ENCODE assay signal across 7 cellular contexts in genomic region chr10:47552719-47553118, GRCh38. TPM values are rescaled to one million over a fixed set of nuclear protein-coding genes. Genes with fewer than 3 reads are reported as not detected.
DNase-seq lines count a peak whose midpoint lies in the region; ATAC-seq, FAIRE-seq and TF ChIP-seq lines count a peak whose summit lies in the region.
"Not testable (repeated sequence)": the region's sequence is repeated elsewhere in the genome, so short reads cannot be mapped to it uniquely, and the experiment has no call there.

No MANE protein-coding gene starts in this region.

- not testable (repeated sequence) for FAIRE-seq in keratinocyte (lab: Jason Lieb, UNC)

- H3K9me1 ChIP-seq in keratinocyte (ENCODE audit: control insufficient read depth, extremely low read depth, insufficient read depth, low read length) = not testable (repeated sequence)

- not testable (repeated sequence) for H3K36me3 ChIP-seq in keratinocyte (ENCODE audit: control insufficient read depth in 2 of 2, extremely low read depth in 1 of 2, insufficient read depth in 2 of 2, low read length in 2 of 2)

- DNase-seq in NCI-H2171 treated with DMSO at 0.1 percent for 48 hours (lab: John Stamatoyannopoulos, UW) (peak; percentile 4), retina (peak; percentile 29)
- peak; percentile 50 for DNase-seq in activated CD4-positive, alpha-beta T cell treated with anti-CD3 and anti-CD28 coated beads for 48 hours
- not testable (repeated sequence) for DNase-seq in coronary artery (ENCODE audit: low spot score); keratinocyte (ENCODE audit: low read depth, low spot score)

- H3K27me3 ChIP-seq in keratinocyte (ENCODE audit: control insufficient read depth, extremely low read depth, insufficient read depth, low read length) = not testable (repeated sequence)

- not testable (repeated sequence) for H3K4me1 ChIP-seq in keratinocyte (ENCODE audit: control insufficient read depth, extremely low read depth, insufficient read depth, low read length)

- dilution Hi-C loops in keratinocyte (cut with MboI; ENCODE audit: extremely low pct_ligation_motif_present, low sequenced_read_pairs) = not testable (repeated sequence)

- H3K27ac ChIP-seq in coronary artery = peak overlapping the region; percentile 57 to 85
- peak overlapping the region; percentile 71 for H3K27ac ChIP-seq in keratinocyte (ENCODE audit: control insufficient read depth, insufficient read depth, low read length)

- TF ChIP-seq CTCF in coronary artery (IDR thresholded peaks at IDR 0.05); keratinocyte (optimal IDR thresholded peaks at IDR 0.05 in 1 of 3, IDR thresholded peaks at IDR 0.05 in 1 of 3, conservative IDR thresholded peaks at IDR 0.05 in 1 of 3; ENCODE audit: extremely low read depth in 1 of 3, insufficient read depth in 2 of 3, low read length in 3 of 3): not testable (repeated sequence)

- ATAC-seq in GM18511 (IDR thresholded peaks at IDR 0.05; ENCODE audit: unreplicated experiment) = peak; percentile 64
- peak; percentile 24 for ATAC-seq in HG02970 (IDR thresholded peaks at IDR 0.05; ENCODE audit: low FRiP score, unreplicated experiment)

- H3K4me3 ChIP-seq in coronary artery (peak overlapping the region; percentile 75), keratinocyte (ENCODE audit: control insufficient read depth in 2 of 3, extremely low read depth in 1 of 3, insufficient read depth in 2 of 3, low read depth in 1 of 3, low read length in 3 of 3) (peak overlapping the region; percentile 59 to 76 (median 71))

- H3K9me3 ChIP-seq in keratinocyte (ENCODE audit: control insufficient read depth, low read depth, low read length) = not testable (repeated sequence)

- H2AFZ ChIP-seq in keratinocyte (ENCODE audit: control insufficient read depth, low read length) = not testable (repeated sequence)

- peak overlapping the region; percentile 89 for H3K9ac ChIP-seq in keratinocyte (ENCODE audit: control insufficient read depth, extremely low read depth, insufficient read depth, low read length)

- not testable (repeated sequence) for H4K20me1 ChIP-seq in keratinocyte (ENCODE audit: control insufficient read depth, extremely low read depth, insufficient read depth, low read length)

- H3K79me2 ChIP-seq in keratinocyte (ENCODE audit: control insufficient read depth, insufficient read depth, low read length) = not testable (repeated sequence)

- peak overlapping the region; percentile 60 for H3K4me2 ChIP-seq in keratinocyte (ENCODE audit: control insufficient read depth, extremely low read depth, insufficient read depth, low read depth, low read length)

RNA-seq across cellular contexts. Expression of gene AGAP9, which starts 29.3 kb away (rescaled TPM):
- polyA plus RNA-seq in keratinocyte = 3.5 to 7.3 TPM (median 6.5 TPM) in 3 replicates
- polyA plus RNA-seq in keratinocyte (2011; ENCODE audit: low read depth) = 3.1 TPM
- 0.87 and 0.89 TPM in 2 replicates for polyA plus RNA-seq in keratinocyte (2011; cell fraction: cytosol; rRNA removed)
- 27.5 and 35.5 TPM in 2 replicates for polyA plus RNA-seq in keratinocyte (2011; cell fraction: nucleus; rRNA removed)
- 2.2 and 5.8 TPM in 2 replicates for polyA plus RNA-seq in keratinocyte (2012; ENCODE audit: low replicate concordance)
- 1.5 to 8.7 TPM (median 8.2 TPM) in 3 replicates for polyA minus RNA-seq in keratinocyte
- polyA minus RNA-seq in keratinocyte (2011; cell fraction: cytosol; rRNA and poly(A)+ RNA removed) = not detected
- polyA minus RNA-seq in keratinocyte (2011; cell fraction: nucleus; rRNA and poly(A)+ RNA removed) = 6.2 and 10.4 TPM in 2 replicates
